8 cellular contexts compared by ENCODE assay signal in the genomic region with DNA sequence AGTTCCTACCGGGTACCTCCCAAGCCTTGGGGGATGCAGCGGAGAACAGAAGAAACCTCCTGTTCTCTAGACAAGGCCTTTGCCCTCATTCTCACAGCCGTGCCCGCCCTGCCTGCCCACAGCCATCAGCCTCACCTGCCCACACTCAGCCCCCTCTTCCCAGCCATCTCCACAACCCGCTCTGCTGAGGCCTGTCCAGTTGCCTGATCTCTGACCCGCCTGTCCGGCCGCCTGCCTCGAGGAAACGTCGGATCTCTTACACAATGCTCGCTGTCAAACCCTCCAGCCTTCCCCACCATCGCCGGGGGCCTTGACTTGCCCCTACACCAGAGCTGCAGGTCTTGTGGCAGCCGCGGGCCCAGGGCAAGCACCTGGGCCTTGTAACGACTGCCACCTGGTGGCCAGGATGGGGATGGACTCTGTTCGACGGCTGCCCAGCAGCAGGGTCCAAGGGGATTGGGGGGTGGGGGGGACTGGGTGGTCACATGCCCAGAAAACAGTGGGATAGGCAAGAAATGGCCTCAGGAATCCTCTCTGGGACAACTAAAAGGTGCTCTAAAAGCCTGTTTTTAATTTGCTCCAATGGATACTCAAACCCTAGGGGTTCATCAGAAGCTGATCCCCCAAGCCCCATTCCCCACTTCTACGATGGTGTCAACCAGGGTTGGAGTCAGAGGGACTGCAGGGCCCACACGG. TPM values are rescaled to one million over a fixed set of nuclear protein-coding genes. Genes with fewer than 3 reads are reported as not detected.
DNase-seq lines count a peak whose midpoint lies in the region; ATAC-seq and TF ChIP-seq lines count a peak whose summit lies in the region.

No MANE protein-coding gene starts in this region.

- H3K36me3 ChIP-seq in CD4-positive, alpha-beta memory T cell (ENCODE audit: insufficient read depth, low read length) = peaks cover 5% of the 10 kb centered on the region
- H3K36me3 ChIP-seq in PC-9 (ENCODE audit: low read depth) = no peaks in the 10 kb centered on the region
- no peaks in the 10 kb centered on the region for H3K36me3 ChIP-seq in parathyroid adenoma (ENCODE audit: control insufficient read depth, insufficient read depth, low read length)
- peaks cover 0 to 12% (median 7%) of the 10 kb centered on the region in 4 donors for H3K36me3 ChIP-seq in upper lobe of left lung

- H3F3A ChIP-seq in PC-9 (ENCODE audit: insufficient read depth, low read depth) = peaks cover 3% of the 10 kb centered on the region; the same call in 1 of the 2 replicates

- H3K9ac ChIP-seq in parathyroid adenoma = no peak overlapping the region

- 25 to 37% methylated on average over 11 to 21 of the region's 21 CpGs for WGBS in upper lobe of left lung, 2 donors

- CTCF ChIA-PET in CD4-positive, alpha-beta memory T cell (lab: Charles Lee; ENCODE audit: partially characterized antibody) = interaction anchor here (0.6 to 5.1 kb wide), 10 partner anchors 31 to 378 kb away, joined by 3 to 100 read pairs (median 6); partner anchors contain the start of gene SLC45A1
- CTCF ChIA-PET in PC-9 (lab: Charles Lee) = interaction anchor here (0.6 to 0.9 kb wide), 5 partner anchors 25 to 756 kb away, joined by 3 to 13 read pairs (median 5); no protein-coding TSS in a partner anchor

- H4K20me1 ChIP-seq in PC-9 (ENCODE audit: insufficient read depth) = no peaks in the 10 kb centered on the region

- POLR2A ChIA-PET in CD4-positive, alpha-beta memory T cell (lab: Charles Lee; ENCODE audit: partially characterized antibody) = interaction anchor here (1.3 kb wide), 1 partner anchor 334 kb away, joined by 6 read pairs; no protein-coding TSS in a partner anchor
- POLR2A ChIA-PET in PC-9 (lab: Charles Lee; ENCODE audit: unreplicated experiment) = no interaction called here

- no peaks in the 10 kb centered on the region for H3K27me3 ChIP-seq in CD4-positive, alpha-beta memory T cell (ENCODE audit: insufficient read depth, low read length)
- H3K27me3 ChIP-seq in PC-9 (ENCODE audit: insufficient read depth, low read depth) = no peaks in the 10 kb centered on the region
- no peaks in the 10 kb centered on the region for H3K27me3 ChIP-seq in parathyroid adenoma (ENCODE audit: control insufficient read depth, insufficient read depth, low read length)
- no peaks in the 10 kb centered on the region for H3K27me3 ChIP-seq in upper lobe of left lung

- no peaks in the 10 kb centered on the region for H3K4me1 ChIP-seq in CD4-positive, alpha-beta memory T cell (ENCODE audit: insufficient read depth, low read length)
- H3K4me1 ChIP-seq in PC-9 (replicated peaks; ENCODE audit: insufficient read depth) (peaks cover 7% of the 10 kb centered on the region), parathyroid adenoma (no peaks in the 10 kb centered on the region), upper lobe of left lung (peaks cover 19 to 30% (median 23%) of the 10 kb centered on the region in 4 donors)

- no peaks in the 10 kb centered on the region for H3K9me2 ChIP-seq in PC-9 (ENCODE audit: insufficient read depth)

- peaks cover 0 to 2% of the 10 kb centered on the region in 2 donors for H3K27me3 Mint-ChIP-seq in CD4-positive, alpha-beta memory T cell
- H3K27me3 Mint-ChIP-seq in activated T-cell treated with anti-CD3 and anti-CD28 coated beads, Interleukin-2, amount 50 U/mL, for 4 hours (ENCODE audit: low read depth) = peaks cover 2% of the 10 kb centered on the region

- no peak for TF ChIP-seq POLR2A in upper lobe of left lung (IDR thresholded peaks at IDR 0.05)

- no peak for TF ChIP-seq EP300 in upper lobe of left lung (IDR thresholded peaks at IDR 0.05)

- peaks cover 2 to 14% (median 4%) of the 10 kb centered on the region in 4 donors for H3K4me1 Mint-ChIP-seq in CD4-positive, alpha-beta memory T cell
- peaks cover 2% of the 10 kb centered on the region for H3K4me1 Mint-ChIP-seq in activated T-cell treated with anti-CD3 and anti-CD28 coated beads, Interleukin-2, amount 50 U/mL, for 4 hours (ENCODE audit: low read depth)

- peaks cover 0 to 5% (median 0%) of the 10 kb centered on the region in 8 donors for H3K9me3 Mint-ChIP-seq in CD4-positive, alpha-beta memory T cell
- H3K9me3 Mint-ChIP-seq in activated T-cell treated with anti-CD3 and anti-CD28 coated beads, Interleukin-2, amount 50 U/mL, for 4 hours = no peaks in the 10 kb centered on the region

- H3K27ac Mint-ChIP-seq in CD4-positive, alpha-beta memory T cell = peak overlapping the region in 3 of 7 donors; percentile 13 to 61 (median 59)

- TF ChIP-seq CTCF in PC-9 (conservative IDR thresholded peaks at IDR 0.05) = peak; percentile 89
- peak; percentile 77 for TF ChIP-seq CTCF in fibroblast of the aortic adventitia (IDR thresholded peaks at IDR 0.05; ENCODE audit: insufficient read depth, low read length)
- TF ChIP-seq CTCF in parathyroid adenoma (IDR thresholded peaks at IDR 0.05) = peak; percentile 70
- peak; percentile 84 to 92 (median 89) for TF ChIP-seq CTCF in upper lobe of left lung (IDR thresholded peaks at IDR 0.05)

- H3K9me3 ChIP-seq in CD4-positive, alpha-beta memory T cell (ENCODE audit: control insufficient read depth in 1 of 2, low read length in 2 of 2) = no peaks in the 10 kb centered on the region
- H3K9me3 ChIP-seq in PC-9 (ENCODE audit: insufficient read depth, low read depth) (no peaks in the 10 kb centered on the region), parathyroid adenoma (ENCODE audit: control insufficient read depth, low read length) (no peaks in the 10 kb centered on the region), upper lobe of left lung (no peaks in the 10 kb centered on the region)

- H3K79me2 ChIP-seq in PC-9 (ENCODE audit: low read depth) (no peaks in the 10 kb centered on the region), parathyroid adenoma (no peaks in the 10 kb centered on the region)

- H3K4me3 ChIP-seq in CD4-positive, alpha-beta memory T cell (ENCODE audit: low read length in 2 of 2) = no peak overlapping the region
- no peak overlapping the region for H3K4me3 ChIP-seq in PC-9
- H3K4me3 ChIP-seq in fibroblast of the aortic adventitia (ENCODE audit: low read depth, low read length) = no peak overlapping the region
- no peak overlapping the region for H3K4me3 ChIP-seq in parathyroid adenoma (ENCODE audit: low read depth, low read length)
- no peak overlapping the region for H3K4me3 ChIP-seq in upper lobe of left lung

- BruUV-seq in PC-9 (replicated peaks; lab: Mats Ljungman, UMichigan) = TSS peak; percentile 8

- H2AFZ ChIP-seq in PC-9 = no peak overlapping the region
- H2AFZ ChIP-seq in parathyroid adenoma = no peak overlapping the region

- H3K27ac ChIP-seq in CD4-positive, alpha-beta memory T cell (ENCODE audit: low read depth, low read length) = no peak overlapping the region
- H3K27ac ChIP-seq in PC-9 = no peak overlapping the region
- no peak overlapping the region for H3K27ac ChIP-seq in parathyroid adenoma
- no peak overlapping the region for H3K27ac ChIP-seq in upper lobe of left lung

- H3K36me3 Mint-ChIP-seq in CD4-positive, alpha-beta memory T cell = peaks cover 2 to 13% of the 10 kb centered on the region in 2 donors
- H3K36me3 Mint-ChIP-seq in activated T-cell treated with anti-CD3 and anti-CD28 coated beads, Interleukin-2, amount 50 U/mL, for 4 hours (ENCODE audit: insufficient read depth) = peaks cover 7% of the 10 kb centered on the region

- peak; percentile 86 for ATAC-seq in activated T-cell treated with anti-CD3 and anti-CD28 coated beads, Interleukin-2, amount 50 U/mL, for 4 hours
- ATAC-seq in upper lobe of left lung (ENCODE audit: low FRiP score in 2 of 2) = peak; percentile 76 to 77
- no peak for ATAC-seq in GM21786 (IDR thresholded peaks at IDR 0.05; ENCODE audit: unreplicated experiment)

- DNase-seq in CD4-positive, alpha-beta memory T cell = peak; percentile 58 to 71 (median 64)
- DNase-seq in HK-2 (ENCODE audit: unreplicated experiment) = peak; percentile 57
- DNase-seq in PC-9 = peak in 1 of 2 experiments; percentile 59
- peak; percentile 73 for DNase-seq in activated T-cell treated with anti-CD3 and anti-CD28 coated beads, Interleukin-2, amount 50 U/mL, for 4 hours
- peak; percentile 57 for DNase-seq in fibroblast of the aortic adventitia (ENCODE audit: low read depth)
- peak; percentile 61 to 82 for DNase-seq in upper lobe of left lung

- intact Hi-C loops in CD4-positive, alpha-beta memory T cell (cut with micrococcal nuclease) = loop anchor here (1.0 to 5.0 kb wide), 4 partner anchors 318 to 542 kb away; no protein-coding TSS in a partner anchor
- intact Hi-C loops in PC-9 (cut with micrococcal nuclease; ENCODE audit: unreplicated experiment) = loop anchor here (1.0 to 2.0 kb wide), 3 partner anchors 34 to 682 kb away; no protein-coding TSS in a partner anchor

- H3K4me2 ChIP-seq in PC-9 (peak overlapping the region; percentile 18; the same call in 1 of the 2 replicates), parathyroid adenoma (ENCODE audit: low read length) (no peak overlapping the region)

- no peak overlapping the region for H3K4me3 Mint-ChIP-seq in CD4-positive, alpha-beta memory T cell
- H3K4me3 Mint-ChIP-seq in activated T-cell treated with anti-CD3 and anti-CD28 coated beads, Interleukin-2, amount 50 U/mL, for 4 hours = no peak overlapping the region

RNA-seq across cellular contexts. Expression of gene SLC45A1, which starts 31.0 kb away (rescaled TPM):
- 1 to 10 TPM in 1 of 2 experiments, under 1 TPM in 1; 0.94 to 1.2 TPM for total RNA-seq in CD4-positive, alpha-beta memory T cell
- polyA plus RNA-seq in CD4-positive, alpha-beta memory T cell = under 1 TPM; 0.33 to 0.52 TPM
- total RNA-seq in PC-9 (2021) = 0.20 TPM in 1 of 2 replicates, not detected in the other
- under 1 TPM; 0.38 to 0.61 (median 0.46) TPM for total RNA-seq in activated T-cell treated with anti-CD3 and anti-CD28 coated beads, Interleukin-2, amount 50 U/mL, for 4 hours
- 2.0 TPM in 2 replicates for total RNA-seq in fibroblast of the aortic adventitia (ENCODE audit: low replicate concordance)
- total RNA-seq in upper lobe of left lung = 1 to 10 TPM in 2 of 6 donors, under 1 TPM in 2, not detected in 2; 0.91 to 1.4 (median 1.0) TPM
